22 cellular contexts compared by ENCODE assay signal in genomic region chr17:17676752-17677151, GRCh38. TPM values are rescaled to one million over a fixed set of nuclear protein-coding genes. Genes with fewer than 3 reads are reported as not detected.
DNase-seq lines count a peak whose midpoint lies in the region; ATAC-seq and TF ChIP-seq lines count a peak whose summit lies in the region.
"Had no signal": no experiment of that assay in that cellular context is flagged by ENCODE, and none has a peak within 500 bp of the region (broad histone marks: within the 10 kb centered on the region; RNA-seq: fewer than 3 reads in every experiment).

No MANE protein-coding gene starts in this region.

- H3K27ac Mint-ChIP-seq in T-helper 1 cell treated with Interleukin-12 subunit alpha and Interleukin-12 subunit beta and Interleukin-4 antibody, amounts not matched to agents 30 μg/mL and 1 μg/mL, for 36 hours, result peak overlapping the region; percentile 67
- peak overlapping the region; percentile 67 for H3K27ac Mint-ChIP-seq in T-helper 17 cell
- H3K27ac Mint-ChIP-seq in naive thymus-derived CD8-positive, alpha-beta T cell, result peak overlapping the region in 9 of 10 donors; percentile 57 to 86 (median 80)

- H3K9me3 ChIP-seq in DOHH2 (ENCODE audit: control insufficient read depth, insufficient read depth, low read length) (no peaks in the 10 kb centered on the region), T-helper 17 cell (ENCODE audit: control insufficient read depth, low read length, poor library complexity, severe bottlenecking) (no peaks in the 10 kb centered on the region), prostate gland (no peaks in the 10 kb centered on the region)
- H3K9me3 ChIP-seq: SJCRH30, tibial nerve had no signal

- ATAC-seq in T-helper 17 cell (no peak), HG02763 (IDR thresholded peaks at IDR 0.05; ENCODE audit: unreplicated experiment) (no peak)
- ATAC-seq in naive thymus-derived CD8-positive, alpha-beta T cell, result no peak

- peaks cover 33% of the 10 kb centered on the region for H3K4me1 Mint-ChIP-seq in T-helper 1 cell treated with Interleukin-12 subunit alpha and Interleukin-12 subunit beta and Interleukin-4 antibody, amounts not matched to agents 30 μg/mL and 1 μg/mL, for 36 hours (ENCODE audit: low read depth)
- H3K4me1 Mint-ChIP-seq in T-helper 17 cell, result peaks cover 22% of the 10 kb centered on the region
- peaks cover 20 to 44% (median 37%) of the 10 kb centered on the region in 4 donors for H3K4me1 Mint-ChIP-seq in naive thymus-derived CD8-positive, alpha-beta T cell

- peaks cover under 1% of the 10 kb centered on the region; the same call in 1 of the 2 replicates for H3K36me3 ChIP-seq in DOHH2 (ENCODE audit: control insufficient read depth, low read length)
- no peaks in the 10 kb centered on the region for H3K36me3 ChIP-seq in prostate gland
- H3K36me3 ChIP-seq: cardiac muscle cell, SJCRH30, tibial nerve had no signal

- intact Hi-C loops in prostate gland (cut with DNase I), result no loop called here

- DNase-seq in T-helper 1 cell (no peak), T-helper 17 cell (no peak), HCEC 1CT (no peak), prostate gland (ENCODE audit: low spot score) (no peak)
- DNase-seq in naive thymus-derived CD8-positive, alpha-beta T cell, result no peak
- DNase-seq: activated CD4-positive, CD25-positive, alpha-beta regulatory T cell; activated effector memory CD4-positive, alpha-beta T cell treated with Interleukin-2 at 50 U/mL for 16 hours; amniotic stem cell; DMS 273 treated with DMSO at 0.1 percent for 48 hours; foreskin melanocyte; GM23248; hypothalamus; NCI-H1436; NCI-H2171; stimulated activated CD4-positive, alpha-beta T cell treated with anti-CD3 and anti-CD28 coated beads, Interleukin-12 subunit alpha, Interleukin-12 subunit beta, amount 100 ng/mL, for 4 hours had no signal

- no peaks in the 10 kb centered on the region for H3K36me3 Mint-ChIP-seq in T-helper 1 cell treated with Interleukin-12 subunit alpha and Interleukin-12 subunit beta and Interleukin-4 antibody, amounts not matched to agents 30 μg/mL and 1 μg/mL, for 36 hours (ENCODE audit: low read depth)
- no peaks in the 10 kb centered on the region for H3K36me3 Mint-ChIP-seq in T-helper 17 cell (ENCODE audit: low read depth)
- no peaks in the 10 kb centered on the region for H3K36me3 Mint-ChIP-seq in naive thymus-derived CD8-positive, alpha-beta T cell

- no peak overlapping the region for H3K27ac ChIP-seq in DOHH2 (ENCODE audit: low read depth, low read length)
- H3K27ac ChIP-seq in prostate gland, result no peak overlapping the region
- H3K27ac ChIP-seq: 22Rv1, cardiac muscle cell, GM23248, SJCRH30, tibial nerve had no signal

- peak overlapping the region; percentile 51 for H3K4me2 ChIP-seq in DOHH2 (ENCODE audit: low read length)

- WGBS in prostate gland, result 95% methylated on average over 6 of the region's 6 CpGs

- H3K4me3 Mint-ChIP-seq in T-helper 1 cell treated with Interleukin-12 subunit alpha and Interleukin-12 subunit beta and Interleukin-4 antibody, amounts not matched to agents 30 μg/mL and 1 μg/mL, for 36 hours, result peak overlapping the region; percentile 61
- H3K4me3 Mint-ChIP-seq in T-helper 17 cell, result no peak overlapping the region
- peak overlapping the region in 8 of 10 donors; percentile 16 to 60 (median 37) for H3K4me3 Mint-ChIP-seq in naive thymus-derived CD8-positive, alpha-beta T cell

- H3K4me3 ChIP-seq in DOHH2 (ENCODE audit: low read length), result no peak overlapping the region
- no peak overlapping the region for H3K4me3 ChIP-seq in prostate gland
- H3K4me3 ChIP-seq: cardiac muscle cell, GM23248, SJCRH30, tibial nerve had no signal

- peaks cover 2% of the 10 kb centered on the region for H3K79me2 ChIP-seq in DOHH2 (ENCODE audit: control insufficient read depth, low read length)

- peaks cover 31% of the 10 kb centered on the region for H3K27me3 Mint-ChIP-seq in T-helper 1 cell treated with Interleukin-12 subunit alpha and Interleukin-12 subunit beta and Interleukin-4 antibody, amounts not matched to agents 30 μg/mL and 1 μg/mL, for 36 hours (ENCODE audit: low read depth)
- H3K27me3 Mint-ChIP-seq in T-helper 17 cell, result peaks cover 18% of the 10 kb centered on the region
- peaks cover 0 to 1% (median 0%) of the 10 kb centered on the region in 5 donors for H3K27me3 Mint-ChIP-seq in naive thymus-derived CD8-positive, alpha-beta T cell

- no peaks in the 10 kb centered on the region for H3K9me3 Mint-ChIP-seq in T-helper 1 cell treated with Interleukin-12 subunit alpha and Interleukin-12 subunit beta and Interleukin-4 antibody, amounts not matched to agents 30 μg/mL and 1 μg/mL, for 36 hours
- no peaks in the 10 kb centered on the region for H3K9me3 Mint-ChIP-seq in naive thymus-derived CD8-positive, alpha-beta T cell

- no peak for TF ChIP-seq POLR2A in prostate gland (IDR thresholded peaks at IDR 0.05)

- H3K27me3 ChIP-seq in DOHH2 (ENCODE audit: control insufficient read depth, low read length) (no peaks in the 10 kb centered on the region), prostate gland (replicated peaks; ENCODE audit: insufficient read depth) (no peaks in the 10 kb centered on the region)
- H3K27me3 ChIP-seq: tibial nerve had no signal

- H3K9me2 ChIP-seq in DOHH2 (replicated peaks; ENCODE audit: control insufficient read depth, low read length), result no peaks in the 10 kb centered on the region

- H3K4me1 ChIP-seq in DOHH2 (ENCODE audit: control insufficient read depth, low read length) (peaks cover 44% of the 10 kb centered on the region), prostate gland (replicated peaks) (no peaks in the 10 kb centered on the region)

- no peaks in the 10 kb centered on the region for H4K20me1 ChIP-seq in DOHH2 (ENCODE audit: control insufficient read depth, insufficient read depth, low read depth, low read length)

- TF ChIP-seq CTCF in DOHH2 (IDR thresholded peaks at IDR 0.05; ENCODE audit: low read depth, low read length, poor library complexity, severe bottlenecking) (no peak), prostate gland (IDR thresholded peaks at IDR 0.05) (no peak)

- POLR2A ChIA-PET in naive thymus-derived CD8-positive, alpha-beta T cell (lab: Charles Lee), result interaction anchor here (0.5 to 1.0 kb wide), 2 partner anchors 8 to 103 kb away, joined by 3 to 5 read pairs; no protein-coding TSS in a partner anchor

- H3F3A ChIP-seq in DOHH2 (ENCODE audit: control insufficient read depth, insufficient read depth), result no peaks in the 10 kb centered on the region

RNA-seq across cellular contexts. Expression of gene RAI1, which starts 4.5 kb away (rescaled TPM):
- total RNA-seq in T-helper 17 cell (10 to 100 TPM; 18.4 to 18.6 TPM), prostate gland (10 to 100 TPM; 69.2 to 71.0 TPM)
- 10 to 100 TPM; 33.8 to 35.2 TPM for total RNA-seq in naive thymus-derived CD8-positive, alpha-beta T cell
- polyA plus RNA-seq in naive thymus-derived CD8-positive, alpha-beta T cell, result 1 to 10 TPM; 1.5 to 4.0 (median 2.3) TPM
